Comparison of ENCODE assay signal across 25 cellular contexts in the genomic region with DNA sequence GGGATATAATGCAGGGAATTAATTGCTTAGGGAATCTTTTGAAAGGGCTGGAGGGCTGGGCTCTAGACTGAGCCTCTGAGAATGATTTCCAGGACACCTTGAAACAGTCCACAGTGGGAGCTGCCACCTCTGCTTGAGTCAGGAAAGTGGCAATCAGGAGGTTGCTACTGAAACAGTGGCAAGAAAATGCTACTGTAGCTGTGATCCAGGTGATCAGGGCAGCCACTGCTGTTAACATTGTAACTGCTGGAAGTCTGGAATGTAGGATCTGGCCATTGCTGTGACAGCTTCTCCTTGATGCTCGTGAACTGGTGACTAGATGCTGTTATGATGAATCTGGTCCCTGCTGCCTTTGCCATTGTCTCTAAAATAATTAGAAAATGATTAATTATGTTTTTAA.
"Had no signal": no experiment of that assay in that cellular context is flagged by ENCODE, and none has a peak within 500 bp of the region (broad histone marks: within the 10 kb centered on the region; RNA-seq: fewer than 3 reads in every experiment).

No MANE protein-coding gene starts in this region.

- H3K27ac ChIP-seq: dorsolateral prefrontal cortex, gastrocnemius medialis, heart left ventricle, hepatocyte, lower lobe of right lung, parathyroid adenoma, right lobe of liver, suprapubic skin had no signal

- H3K9me3 Mint-ChIP-seq: immature natural killer cell; natural killer cell; neural crest cell; stimulated activated naive CD8-positive, alpha-beta T cell treated with anti-CD3 and anti-CD28 coated beads, Interleukin-15, amount 100 ng/mL, for 72 hours; type B pancreatic cell had no signal

- H3K36me3 ChIP-seq: gastrocnemius medialis, heart left ventricle, lower lobe of right lung, right lobe of liver, suprapubic skin, thyroid gland had no signal

- H3K4me1 Mint-ChIP-seq: immature natural killer cell; natural killer cell; stimulated activated naive CD8-positive, alpha-beta T cell treated with anti-CD3 and anti-CD28 coated beads, Interleukin-15, amount 100 ng/mL, for 72 hours had no signal

- H3K4me2 ChIP-seq: hepatocyte had no signal

- H3K9ac ChIP-seq: parathyroid adenoma had no signal

- H3K36me3 Mint-ChIP-seq: immature natural killer cell, natural killer cell, type B pancreatic cell had no signal

- DNase-seq: dorsolateral prefrontal cortex; effector CD4-positive, alpha-beta T cell; foreskin fibroblast; gastrocnemius medialis; heart left ventricle; immature natural killer cell; islet precursor cell; kidney glomerular epithelial cell; left ventricle myocardium superior; lower lobe of right lung; natural killer cell; right lobe of liver; small intestine; stimulated activated CD4-positive, alpha-beta T cell treated with anti-CD3 and anti-CD28 coated beads, Interleukin-15, amount 100 ng/mL, for 24 hours; stimulated activated CD4-positive, alpha-beta T cell treated with anti-CD3 and anti-CD28 coated beads, Interleukin-4, amount 100 ng/mL, for 1 hour; stimulated activated CD8-positive, alpha-beta memory T cell treated with anti-CD3 and anti-CD28 coated beads, Interleukin-4, amount 100 ng/mL, for 48 hours; stimulated activated naive CD4-positive, alpha-beta T cell; stimulated activated naive CD8-positive, alpha-beta T cell treated with anti-CD3 and anti-CD28 coated beads, Interleukin-15, amount 100 ng/mL, for 72 hours; thyroid gland had no signal

- H3K27me3 Mint-ChIP-seq: progenitor cell of endocrine pancreas, type B pancreatic cell had no signal

- H2AFZ ChIP-seq: hepatocyte, parathyroid adenoma had no signal

- H3K27me3 ChIP-seq: dorsolateral prefrontal cortex, gastrocnemius medialis, heart left ventricle, hepatocyte, right lobe of liver, suprapubic skin, thyroid gland had no signal

- H3K27ac Mint-ChIP-seq: immature natural killer cell; natural killer cell; progenitor cell of endocrine pancreas; stimulated activated naive CD8-positive, alpha-beta T cell treated with anti-CD3 and anti-CD28 coated beads, Interleukin-15, amount 100 ng/mL, for 72 hours; type B pancreatic cell had no signal

- ATAC-seq: gastrocnemius medialis; heart left ventricle; left ventricle myocardium superior; natural killer cell; right lobe of liver; stimulated activated naive CD8-positive, alpha-beta T cell treated with anti-CD3 and anti-CD28 coated beads, Interleukin-15, amount 100 ng/mL, for 72 hours had no signal

- H3K79me2 ChIP-seq: parathyroid adenoma had no signal

- H3K9me3 ChIP-seq: gastrocnemius medialis, heart left ventricle, lower lobe of right lung, right lobe of liver, suprapubic skin, thyroid gland had no signal

- H3K4me1 ChIP-seq: parathyroid adenoma, suprapubic skin had no signal

- H3K4me3 Mint-ChIP-seq: immature natural killer cell; natural killer cell; neural crest cell; stimulated activated naive CD8-positive, alpha-beta T cell treated with anti-CD3 and anti-CD28 coated beads, Interleukin-15, amount 100 ng/mL, for 72 hours; type B pancreatic cell had no signal

- H3K4me3 ChIP-seq: dorsolateral prefrontal cortex, gastrocnemius medialis, heart left ventricle, hepatocyte, lower lobe of right lung, right lobe of liver, suprapubic skin, thyroid gland had no signal
